Comparison of ENCODE assay signal across 8 cellular contexts in the genomic region with DNA sequence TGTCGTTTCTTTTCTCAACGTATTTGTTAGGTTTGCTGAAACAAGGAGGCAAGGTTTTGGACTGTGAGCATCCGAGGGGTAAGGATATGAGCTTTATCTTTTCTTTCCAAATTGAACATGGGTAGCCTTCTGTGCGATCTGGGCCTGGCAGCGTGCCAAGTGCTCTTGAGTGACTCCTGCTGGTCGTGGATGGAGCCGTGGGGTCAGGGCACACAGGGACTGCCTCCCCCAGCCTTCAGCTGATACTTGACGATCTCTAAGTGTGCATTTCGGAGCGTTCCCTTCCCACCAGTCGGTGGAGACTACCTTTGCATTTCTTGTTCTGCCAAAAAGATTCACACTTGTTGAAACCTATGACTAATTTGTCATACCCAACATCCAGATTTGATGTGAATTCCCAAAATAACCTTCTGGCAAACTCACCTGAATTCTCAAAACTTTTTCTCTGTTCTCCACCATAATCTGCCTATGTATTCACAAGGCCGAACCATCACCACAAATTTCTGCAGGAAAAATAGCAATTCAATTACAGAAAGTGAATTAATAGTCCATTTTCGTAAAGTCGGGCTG. TPM values are rescaled to one million over a fixed set of nuclear protein-coding genes. Genes with fewer than 3 reads are reported as not detected.
A peak's percentile ranks its signal among the peaks of the same experiment; 100 is the strongest.
DNase-seq lines count a peak whose midpoint lies in the region; ATAC-seq lines count a peak whose summit lies in the region.

No MANE protein-coding gene starts in this region.

- no peak for ATAC-seq in HG03469 (IDR thresholded peaks at IDR 0.05; ENCODE audit: unreplicated experiment)

- H3K36me3 Mint-ChIP-seq in activated naive CD4-positive, alpha-beta T cell treated with anti-CD3 and anti-CD28 coated beads for 36 hours (ENCODE audit: low read depth): no peaks in the 10 kb centered on the region

- H3K9me3 Mint-ChIP-seq in activated naive CD4-positive, alpha-beta T cell treated with anti-CD3 and anti-CD28 coated beads for 36 hours: no peaks in the 10 kb centered on the region

- H3K4me3 Mint-ChIP-seq in activated naive CD4-positive, alpha-beta T cell treated with anti-CD3 and anti-CD28 coated beads for 36 hours: no peak overlapping the region

- CTCF ChIA-PET in activated naive CD4-positive, alpha-beta T cell treated with anti-CD3 and anti-CD28 coated beads for 36 hours (lab: Charles Lee): interaction anchor here (0.6 to 4.2 kb wide), 4 partner anchors 8 to 124 kb away, joined by 3 to 18 read pairs (median 5); no protein-coding TSS in a partner anchor

- intact Hi-C loops in activated naive CD4-positive, alpha-beta T cell treated with anti-CD3 and anti-CD28 coated beads for 36 hours (cut with micrococcal nuclease): no loop called here

- H3K27ac Mint-ChIP-seq in activated naive CD4-positive, alpha-beta T cell treated with anti-CD3 and anti-CD28 coated beads for 36 hours: no peak overlapping the region

- no peaks in the 10 kb centered on the region for H3K27me3 Mint-ChIP-seq in activated naive CD4-positive, alpha-beta T cell treated with anti-CD3 and anti-CD28 coated beads for 36 hours (ENCODE audit: low read depth)

- DNase-seq in ELF-1 (ENCODE audit: low read depth, low spot score) (peak; percentile 57), NCI-H1105 treated with DMSO at 0.1 percent for 48 hours (lab: John Stamatoyannopoulos, UW) (peak; percentile 37), kidney tubule cell (ENCODE audit: low spot score) (peak; percentile 34), GM19240 (ENCODE audit: insufficient read length, low spot score) (no peak), RPMI8226 (no peak)
- peak; percentile 38 for DNase-seq in activated naive CD4-positive, alpha-beta T cell treated with anti-CD3 and anti-CD28 coated beads for 36 hours
- peak; percentile 10 to 16 for DNase-seq in stimulated activated CD8-positive, alpha-beta memory T cell treated with anti-CD3 and anti-CD28 coated beads, Interleukin-4, amount 100 ng/mL, for 4 hours (ENCODE audit: low read depth in 2 of 2, low spot score in 1 of 2)

- H3K4me1 Mint-ChIP-seq in activated naive CD4-positive, alpha-beta T cell treated with anti-CD3 and anti-CD28 coated beads for 36 hours (ENCODE audit: low read depth): peaks cover 14% of the 10 kb centered on the region

RNA-seq across cellular contexts. Expression of gene CLMP, which starts 40.2 kb away (rescaled TPM):
- under 1 TPM; 0.14 to 0.15 TPM for total RNA-seq in activated naive CD4-positive, alpha-beta T cell treated with anti-CD3 and anti-CD28 coated beads for 36 hours

Comparison
In these comparisons a context has a peak if more than half of its experiments do, and no peak if none do; other contexts are left out.
1. DNase-seq: peak in ELF-1 (single experiment), NCI-H1105 treated with DMSO at 0.1 percent for 48 hours (single experiment), activated naive CD4-positive, alpha-beta T cell treated with anti-CD3 and anti-CD28 coated beads for 36 hours (single experiment), kidney tubule cell (single experiment) and stimulated activated CD8-positive, alpha-beta memory T cell treated with anti-CD3 and anti-CD28 coated beads, Interleukin-4, amount 100 ng/mL, for 4 hours (2 of 2); none in GM19240 (single experiment) and RPMI8226 (single experiment).